In the genomic region with DNA sequence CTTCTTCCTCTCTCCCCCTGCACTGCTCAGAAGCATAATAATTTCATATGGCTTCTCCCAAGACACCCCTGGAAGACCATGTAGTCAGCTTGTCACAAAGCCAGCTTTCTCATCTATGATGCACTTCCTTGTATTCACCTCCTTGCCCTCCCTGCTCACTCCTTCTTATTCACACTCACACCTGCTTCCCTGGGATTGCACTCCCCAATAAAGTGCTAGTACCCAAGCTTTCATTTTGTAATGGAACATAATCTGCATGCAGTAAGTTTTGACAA, we compare ENCODE assay signal across 20 cellular contexts.
DNase-seq lines count a peak whose midpoint lies in the region; ATAC-seq, FAIRE-seq and TF ChIP-seq lines count a peak whose summit lies in the region.
"Had no signal": no experiment of that assay in that cellular context is flagged by ENCODE, and none has a peak within 500 bp of the region (broad histone marks: within the 10 kb centered on the region; RNA-seq: fewer than 3 reads in every experiment).

No MANE protein-coding gene starts in this region.

- H3K27me3 ChIP-seq in breast epithelium (no peaks in the 10 kb centered on the region), bronchial epithelial cell (ENCODE audit: control insufficient read depth, insufficient read depth, low read length) (no peaks in the 10 kb centered on the region)

- H3K9me3 Mint-ChIP-seq in MCF 10A (ENCODE audit: unreplicated experiment): no peaks in the 10 kb centered on the region
- H3K9me3 Mint-ChIP-seq in stimulated activated effector memory CD8-positive, alpha-beta T cell treated with anti-CD3 and anti-CD28 coated beads, Interleukin-12 subunit alpha, Interleukin-12 subunit beta, amount 100 ng/mL, for 72 hours: no peaks in the 10 kb centered on the region
- H3K9me3 Mint-ChIP-seq: H9 had no signal

- H3K4me3 Mint-ChIP-seq in MCF 10A (ENCODE audit: unreplicated experiment): no peak overlapping the region
- H3K4me3 Mint-ChIP-seq in stimulated activated effector memory CD8-positive, alpha-beta T cell treated with anti-CD3 and anti-CD28 coated beads, Interleukin-12 subunit alpha, Interleukin-12 subunit beta, amount 100 ng/mL, for 72 hours: no peak overlapping the region
- H3K4me3 Mint-ChIP-seq: CD4-positive, alpha-beta T cell; H9 had no signal

- TF ChIP-seq POLR2A in breast epithelium (IDR thresholded peaks at IDR 0.05): no peak

- no peak for FAIRE-seq in bronchial epithelial cell (lab: Jason Lieb, UNC)
- FAIRE-seq: A549, D721Med, G401.6, GM12892, GM18507, H1 had no signal

- H3K4me1 Mint-ChIP-seq in MCF 10A (ENCODE audit: insufficient read depth, unreplicated experiment): peaks cover 25% of the 10 kb centered on the region
- no peaks in the 10 kb centered on the region for H3K4me1 Mint-ChIP-seq in stimulated activated effector memory CD8-positive, alpha-beta T cell treated with anti-CD3 and anti-CD28 coated beads, Interleukin-12 subunit alpha, Interleukin-12 subunit beta, amount 100 ng/mL, for 72 hours
- H3K4me1 Mint-ChIP-seq: H9 had no signal

- intact Hi-C loops in MCF 10A (cut with micrococcal nuclease) (no loop called here), breast epithelium (cut with DNase I; ENCODE audit: low total_unique reads) (no loop called here)

- peak; percentile 19 for ATAC-seq in stimulated activated effector memory CD8-positive, alpha-beta T cell treated with anti-CD3 and anti-CD28 coated beads, Interleukin-12 subunit alpha, Interleukin-12 subunit beta, amount 100 ng/mL, for 72 hours
- ATAC-seq in GM19452 (IDR thresholded peaks at IDR 0.05; ENCODE audit: unreplicated experiment) (no peak), GM19324 (IDR thresholded peaks at IDR 0.05; ENCODE audit: low FRiP score, unreplicated experiment) (no peak)
- ATAC-seq: A549 had no signal

- CTCF ChIA-PET in MCF 10A (lab: Yijun Ruan, JAX): interaction anchor here (1.3 to 2.6 kb wide), 2 partner anchors 79 to 207 kb away, joined by 5 to 9 read pairs; no protein-coding TSS in a partner anchor

- H3K4me3 ChIP-seq in breast epithelium (no peak overlapping the region), bronchial epithelial cell (ENCODE audit: low read depth, low read length) (no peak overlapping the region), fibroblast of mammary gland (ENCODE audit: control insufficient read depth, low read depth, low read length) (no peak overlapping the region)
- H3K4me3 ChIP-seq: A549 had no signal

- H3K27ac Mint-ChIP-seq in MCF 10A (ENCODE audit: low read depth, unreplicated experiment): peak overlapping the region; percentile 3
- H3K27ac Mint-ChIP-seq in stimulated activated effector memory CD8-positive, alpha-beta T cell treated with anti-CD3 and anti-CD28 coated beads, Interleukin-12 subunit alpha, Interleukin-12 subunit beta, amount 100 ng/mL, for 72 hours: no peak overlapping the region
- H3K27ac Mint-ChIP-seq: CD4-positive, alpha-beta T cell; H9 had no signal

- H3K36me3 ChIP-seq in breast epithelium: no peaks in the 10 kb centered on the region
- no peaks in the 10 kb centered on the region for H3K36me3 ChIP-seq in bronchial epithelial cell (ENCODE audit: control insufficient read depth, insufficient read depth, low read length)

- POLR2A ChIA-PET in MCF 10A (lab: Yijun Ruan, JAX): interaction anchor here (0.9 to 1.7 kb wide), 5 partner anchors 11 to 95 kb away, joined by 3 to 7 read pairs (median 3); no protein-coding TSS in a partner anchor

- H3K27ac ChIP-seq in breast epithelium: no peak overlapping the region
- H3K27ac ChIP-seq: 22Rv1, A549, C4-2B had no signal

- TF ChIP-seq CTCF in MCF 10A (IDR thresholded peaks at IDR 0.05; ENCODE audit: unreplicated experiment): no peak
- TF ChIP-seq CTCF in breast epithelium (IDR thresholded peaks at IDR 0.05): no peak
- TF ChIP-seq CTCF in bronchial epithelial cell (IDR thresholded peaks at IDR 0.05; ENCODE audit: insufficient read depth, low read length, severe bottlenecking): no peak
- no peak for TF ChIP-seq CTCF in fibroblast of mammary gland (conservative IDR thresholded peaks at IDR 0.05; ENCODE audit: control insufficient read depth, insufficient read depth, low read depth, low read length)

- BruUV-seq in MCF 10A (replicated peaks; lab: Mats Ljungman, UMichigan): no TSS peak

- DNase-seq in MCF 10A (ENCODE audit: unreplicated experiment) (no peak), breast epithelium (ENCODE audit: low spot score in 2 of 2) (no peak), bronchial epithelial cell (ENCODE audit: low read depth) (peak; percentile 82), fibroblast of mammary gland (ENCODE audit: low read depth) (peak; percentile 29), HCEC 1CT (no peak)
- no peak for DNase-seq in stimulated activated effector memory CD8-positive, alpha-beta T cell treated with anti-CD3 and anti-CD28 coated beads, Interleukin-12 subunit alpha, Interleukin-12 subunit beta, amount 100 ng/mL, for 72 hours (ENCODE audit: low spot score in 2 of 2)
- DNase-seq: AML-193; Caco-2; CD4-positive, alpha-beta T cell; H9 had no signal

- no peaks in the 10 kb centered on the region for H3K4me1 ChIP-seq in breast epithelium
- H3K4me1 ChIP-seq: A549, Caco-2 had no signal

- no peaks in the 10 kb centered on the region for H3K9me3 ChIP-seq in breast epithelium
- H3K9me3 ChIP-seq: A549, Caco-2 had no signal

- no peaks in the 10 kb centered on the region for H3K27me3 Mint-ChIP-seq in MCF 10A (ENCODE audit: insufficient read depth, unreplicated experiment)

- no peaks in the 10 kb centered on the region for H3K36me3 Mint-ChIP-seq in MCF 10A (ENCODE audit: insufficient read depth, unreplicated experiment)
- H3K36me3 Mint-ChIP-seq in stimulated activated effector memory CD8-positive, alpha-beta T cell treated with anti-CD3 and anti-CD28 coated beads, Interleukin-12 subunit alpha, Interleukin-12 subunit beta, amount 100 ng/mL, for 72 hours: no peaks in the 10 kb centered on the region

Comparison
In these comparisons a context has a peak if more than half of its experiments do, and no peak if none do; other contexts are left out.
1. DNase-seq: peak in bronchial epithelial cell (single experiment) and fibroblast of mammary gland (single experiment); none in MCF 10A (single experiment), breast epithelium (0 of 2), stimulated activated effector memory CD8-positive, alpha-beta T cell treated with anti-CD3 and anti-CD28 coated beads, Interleukin-12 subunit alpha, Interleukin-12 subunit beta, amount 100 ng/mL, for 72 hours (0 of 2) and HCEC 1CT (single experiment).